In genomic region chr9:124392254-124392653, GRCh38 we compare ENCODE assay signal across 1 cellular context.
TF ChIP-seq lines count a peak whose summit lies in the region.

No MANE protein-coding gene starts in this region.

TF ChIP-seq in SK-N-SH, 30 proteins besides CTCF, POLR2A, EP300 and RAD21 (continued from another document):
- TF ChIP-seq USF1 (IDR thresholded peaks at IDR 0.05; ENCODE audit: borderline replicate concordance, low read depth) = no peak
- no peak for TF ChIP-seq RXRA (IDR thresholded peaks at IDR 0.05; ENCODE audit: borderline replicate concordance, low read depth)
